1 cellular context compared by ENCODE assay signal in genomic region chr3:123286308-123287023, GRCh38.
A peak's percentile ranks its signal among the peaks of the same experiment; 100 is the strongest.
TF ChIP-seq lines count a peak whose summit lies in the region.

No MANE protein-coding gene starts in this region.

TF ChIP-seq in K562, 482 proteins besides CTCF, POLR2A, EP300 and RAD21 (continued from another document and continues in another):
- no peak for TF ChIP-seq ETV6 (IDR thresholded peaks at IDR 0.05; ENCODE audit: borderline replicate concordance in 1 of 2, low read depth in 2 of 2, low read length in 1 of 2)
- 0 out of 2 replicates have a peak, but pooled peaks have one; percentile 29 for TF ChIP-seq ETV6 (CRISPR knock-in tag; IDR thresholded peaks at IDR 0.05; ENCODE audit: borderline replicate concordance)
- 0 out of 2 replicates have a peak, but pooled peaks have one; percentile 32 for TF ChIP-seq FOXP4 (CRISPR knock-in tag; IDR thresholded peaks at IDR 0.05; ENCODE audit: borderline replicate concordance)
- TF ChIP-seq MLX (CRISPR knock-in tag; conservative IDR thresholded peaks at IDR 0.05) = no peak
- no peak for TF ChIP-seq ARID4B (CRISPR knock-in tag; IDR thresholded peaks at IDR 0.05)
- TF ChIP-seq CREB3L1 (IDR thresholded peaks at IDR 0.05; ENCODE audit: borderline replicate concordance, low read depth) = no peak
- 0 out of 2 replicates have a peak, but pooled peaks have one; percentile 21 for TF ChIP-seq ZBTB33 (CRISPR knock-in tag; IDR thresholded peaks at IDR 0.05)
- TF ChIP-seq ZNF263 (CRISPR knock-in tag; IDR thresholded peaks at IDR 0.05; ENCODE audit: borderline replicate concordance) = peak; percentile 59; the same call in 1 of the 2 replicates
- no peak for TF ChIP-seq PHF20 (IDR thresholded peaks at IDR 0.05; ENCODE audit: partially characterized antibody)
- TF ChIP-seq CHD7 (IDR thresholded peaks at IDR 0.05; ENCODE audit: low read depth, low read length) = no peak
- no peak for TF ChIP-seq NR3C1 (CRISPR knock-in tag; IDR thresholded peaks at IDR 0.05)
- no peak for TF ChIP-seq GTF2B (IDR thresholded peaks at IDR 0.05; ENCODE audit: extremely low read depth, insufficient read length)
- no peak for TF ChIP-seq FOS (IDR thresholded peaks at IDR 0.05; ENCODE audit: extremely low read depth, insufficient read length)
- TF ChIP-seq ZNF449 (CRISPR knock-in tag; IDR thresholded peaks at IDR 0.05) = no peak
- no peak for TF ChIP-seq PHTF2 (CRISPR knock-in tag; IDR thresholded peaks at IDR 0.05)
- no peak for TF ChIP-seq ZNF639 (CRISPR knock-in tag; conservative IDR thresholded peaks at IDR 0.05 in 1 of 2, IDR thresholded peaks at IDR 0.05 in 1 of 2)
